Comparison of ENCODE assay signal across 1 cellular context in genomic region chr17:42322382-42323267, GRCh38.
TF ChIP-seq lines count a peak whose summit lies in the region.

No MANE protein-coding gene starts in this region.

TF ChIP-seq in HepG2, 621 proteins besides CTCF, POLR2A, EP300 and RAD21 (continued from another document and continues in another):
- peak; percentile 61 for TF ChIP-seq ZGPAT (CRISPR knock-in tag; IDR thresholded peaks at IDR 0.05)
- TF ChIP-seq SRY (CRISPR knock-in tag; IDR thresholded peaks at IDR 0.05) = no peak
- no peak for TF ChIP-seq ZNF354B (CRISPR knock-in tag; IDR thresholded peaks at IDR 0.05)
- no peak for TF ChIP-seq ZHX2 (IDR thresholded peaks at IDR 0.05; ENCODE audit: low read depth)
- no peak for TF ChIP-seq ZHX2 (CRISPR knock-in tag; IDR thresholded peaks at IDR 0.05; ENCODE audit: borderline replicate concordance)
- no peak for TF ChIP-seq U2AF2 (IDR thresholded peaks at IDR 0.05; ENCODE audit: low read depth, low read length)
- peak; percentile 50; the same call in 1 of the 2 replicates for TF ChIP-seq STAT6 (CRISPR knock-in tag; IDR thresholded peaks at IDR 0.05; ENCODE audit: borderline replicate concordance)
- no peak for TF ChIP-seq E2F1 (CRISPR knock-in tag; IDR thresholded peaks at IDR 0.05)
- TF ChIP-seq, protein P1, sequence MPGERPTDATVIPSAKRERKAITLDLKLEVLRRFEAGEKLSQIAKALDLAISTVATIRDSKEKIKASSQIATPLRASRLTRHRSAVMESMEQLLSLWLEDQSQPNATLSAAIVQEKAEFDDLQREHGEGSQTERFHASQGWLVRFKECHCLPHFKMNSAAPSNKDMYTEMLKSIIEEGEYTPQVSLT (CRISPR knock-in tag; IDR thresholded peaks at IDR 0.05; ENCODE audit: borderline replicate concordance, low read depth) = no peak
- TF ChIP-seq REL (CRISPR knock-in tag; conservative IDR thresholded peaks at IDR 0.05) = no peak
- TF ChIP-seq ZNF678 (CRISPR knock-in tag; IDR thresholded peaks at IDR 0.05) = no peak
- no peak for TF ChIP-seq ZNF780A (CRISPR knock-in tag; IDR thresholded peaks at IDR 0.05)
- TF ChIP-seq, protein P2, sequence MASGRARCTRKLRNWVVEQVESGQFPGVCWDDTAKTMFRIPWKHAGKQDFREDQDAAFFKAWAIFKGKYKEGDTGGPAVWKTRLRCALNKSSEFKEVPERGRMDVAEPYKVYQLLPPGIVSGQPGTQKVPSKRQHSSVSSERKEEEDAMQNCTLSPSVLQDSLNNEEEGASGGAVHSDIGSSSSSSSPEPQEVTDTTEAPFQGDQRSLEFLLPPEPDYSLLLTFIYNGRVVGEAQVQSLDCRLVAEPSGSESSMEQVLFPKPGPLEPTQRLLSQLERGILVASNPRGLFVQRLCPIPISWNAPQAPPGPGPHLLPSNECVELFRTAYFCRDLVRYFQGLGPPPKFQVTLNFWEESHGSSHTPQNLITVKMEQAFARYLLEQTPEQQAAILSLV (CRISPR knock-in tag; IDR thresholded peaks at IDR 0.05; ENCODE audit: borderline replicate concordance) = no peak
- TF ChIP-seq, protein P3, sequence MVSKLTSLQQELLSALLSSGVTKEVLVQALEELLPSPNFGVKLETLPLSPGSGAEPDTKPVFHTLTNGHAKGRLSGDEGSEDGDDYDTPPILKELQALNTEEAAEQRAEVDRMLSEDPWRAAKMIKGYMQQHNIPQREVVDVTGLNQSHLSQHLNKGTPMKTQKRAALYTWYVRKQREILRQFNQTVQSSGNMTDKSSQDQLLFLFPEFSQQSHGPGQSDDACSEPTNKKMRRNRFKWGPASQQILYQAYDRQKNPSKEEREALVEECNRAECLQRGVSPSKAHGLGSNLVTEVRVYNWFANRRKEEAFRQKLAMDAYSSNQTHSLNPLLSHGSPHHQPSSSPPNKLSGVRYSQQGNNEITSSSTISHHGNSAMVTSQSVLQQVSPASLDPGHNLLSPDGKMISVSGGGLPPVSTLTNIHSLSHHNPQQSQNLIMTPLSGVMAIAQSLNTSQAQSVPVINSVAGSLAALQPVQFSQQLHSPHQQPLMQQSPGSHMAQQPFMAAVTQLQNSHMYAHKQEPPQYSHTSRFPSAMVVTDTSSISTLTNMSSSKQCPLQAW (CRISPR knock-in tag; IDR thresholded peaks at IDR 0.05) = peak; percentile 61; the same call in 1 of the 2 replicates
- TF ChIP-seq, protein P4, sequence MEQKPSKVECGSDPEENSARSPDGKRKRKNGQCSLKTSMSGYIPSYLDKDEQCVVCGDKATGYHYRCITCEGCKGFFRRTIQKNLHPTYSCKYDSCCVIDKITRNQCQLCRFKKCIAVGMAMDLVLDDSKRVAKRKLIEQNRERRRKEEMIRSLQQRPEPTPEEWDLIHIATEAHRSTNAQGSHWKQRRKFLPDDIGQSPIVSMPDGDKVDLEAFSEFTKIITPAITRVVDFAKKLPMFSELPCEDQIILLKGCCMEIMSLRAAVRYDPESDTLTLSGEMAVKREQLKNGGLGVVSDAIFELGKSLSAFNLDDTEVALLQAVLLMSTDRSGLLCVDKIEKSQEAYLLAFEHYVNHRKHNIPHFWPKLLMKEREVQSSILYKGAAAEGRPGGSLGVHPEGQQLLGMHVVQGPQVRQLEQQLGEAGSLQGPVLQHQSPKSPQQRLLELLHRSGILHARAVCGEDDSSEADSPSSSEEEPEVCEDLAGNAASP (CRISPR knock-in tag; IDR thresholded peaks at IDR 0.05; ENCODE audit: borderline replicate concordance) = peak; percentile 71
- TF ChIP-seq MYPOP (CRISPR knock-in tag; IDR thresholded peaks at IDR 0.05) = no peak
- TF ChIP-seq TBX3 (IDR thresholded peaks at IDR 0.05; ENCODE audit: borderline replicate concordance) = no peak
- no peak for TF ChIP-seq SAFB2 (CRISPR knock-in tag; IDR thresholded peaks at IDR 0.05; ENCODE audit: borderline replicate concordance, low read depth)
- TF ChIP-seq RBAK (CRISPR knock-in tag; IDR thresholded peaks at IDR 0.05) = no peak
- no peak for TF ChIP-seq ZBTB7A (CRISPR knock-in tag; IDR thresholded peaks at IDR 0.05)
- no peak for TF ChIP-seq CBX1 (IDR thresholded peaks at IDR 0.05; ENCODE audit: low read depth)
- no peak for TF ChIP-seq KLF13 (CRISPR knock-in tag; IDR thresholded peaks at IDR 0.05)
- no peak for TF ChIP-seq TRAFD1 (CRISPR knock-in tag; IDR thresholded peaks at IDR 0.05; ENCODE audit: borderline replicate concordance)
- TF ChIP-seq ZBTB42 (CRISPR knock-in tag; IDR thresholded peaks at IDR 0.05) = no peak
- TF ChIP-seq ATF7-NPFF (CRISPR knock-in tag; IDR thresholded peaks at IDR 0.05; ENCODE audit: low read depth) = no peak
- TF ChIP-seq, protein P5, sequence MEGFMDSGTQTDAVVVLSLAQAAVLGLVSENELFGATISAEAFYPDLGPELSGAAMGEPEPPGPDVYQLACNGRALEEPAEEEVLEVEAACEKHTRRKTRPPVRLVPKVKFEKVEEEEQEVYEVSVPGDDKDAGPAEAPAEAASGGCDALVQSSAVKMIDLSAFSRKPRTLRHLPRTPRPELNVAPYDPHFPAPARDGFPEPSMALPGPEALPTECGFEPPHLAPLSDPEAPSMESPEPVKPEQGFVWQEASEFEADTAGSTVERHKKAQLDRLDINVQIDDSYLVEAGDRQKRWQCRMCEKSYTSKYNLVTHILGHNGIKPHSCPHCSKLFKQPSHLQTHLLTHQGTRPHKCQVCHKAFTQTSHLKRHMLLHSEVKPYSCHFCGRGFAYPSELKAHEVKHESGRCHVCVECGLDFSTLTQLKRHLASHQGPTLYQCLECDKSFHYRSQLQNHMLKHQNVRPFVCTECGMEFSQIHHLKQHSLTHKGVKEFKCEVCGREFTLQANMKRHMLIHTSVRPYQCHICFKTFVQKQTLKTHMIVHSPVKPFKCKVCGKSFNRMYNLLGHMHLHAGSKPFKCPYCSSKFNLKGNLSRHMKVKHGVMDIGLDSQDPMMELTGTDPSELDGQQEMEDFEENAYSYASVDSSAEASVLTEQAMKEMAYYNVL (CRISPR knock-in tag; IDR thresholded peaks at IDR 0.05; ENCODE audit: borderline replicate concordance) = no peak; the same call in 1 of the 2 replicates
- no peak for TF ChIP-seq RFX3 (CRISPR knock-in tag; IDR thresholded peaks at IDR 0.05)
- TF ChIP-seq ZNF720 (CRISPR knock-in tag; IDR thresholded peaks at IDR 0.05) = no peak
- TF ChIP-seq ZNF598 (CRISPR knock-in tag; IDR thresholded peaks at IDR 0.05; ENCODE audit: borderline replicate concordance) = no peak
- 0 out of 2 replicates have a peak, but pooled peaks have one; percentile 29 for TF ChIP-seq ZFP37 (CRISPR knock-in tag; IDR thresholded peaks at IDR 0.05; ENCODE audit: borderline replicate concordance)
- TF ChIP-seq, protein P6, sequence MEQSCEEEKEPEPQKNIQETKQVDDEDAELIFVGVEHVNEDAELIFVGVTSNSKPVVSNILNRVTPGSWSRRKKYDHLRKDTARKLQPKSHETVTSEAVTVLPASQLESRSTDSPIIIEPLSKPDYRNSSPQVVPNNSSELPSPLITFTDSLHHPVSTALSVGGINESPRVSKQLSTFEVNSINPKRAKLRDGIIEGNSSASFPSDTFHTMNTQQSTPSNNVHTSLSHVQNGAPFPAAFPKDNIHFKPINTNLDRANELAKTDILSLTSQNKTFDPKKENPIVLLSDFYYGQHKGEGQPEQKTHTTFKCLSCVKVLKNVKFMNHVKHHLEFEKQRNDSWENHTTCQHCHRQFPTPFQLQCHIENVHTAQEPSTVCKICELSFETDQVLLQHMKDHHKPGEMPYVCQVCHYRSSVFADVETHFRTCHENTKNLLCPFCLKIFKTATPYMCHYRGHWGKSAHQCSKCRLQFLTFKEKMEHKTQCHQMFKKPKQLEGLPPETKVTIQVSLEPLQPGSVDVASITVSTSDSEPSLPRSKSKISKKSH (CRISPR knock-in tag; IDR thresholded peaks at IDR 0.05; ENCODE audit: borderline replicate concordance) = no peak
- TF ChIP-seq ZSCAN12 (CRISPR knock-in tag; IDR thresholded peaks at IDR 0.05) = no peak
- TF ChIP-seq ZNF337 (CRISPR knock-in tag; IDR thresholded peaks at IDR 0.05; ENCODE audit: borderline replicate concordance, low read depth) = no peak
- peak; percentile 72; the same call in 1 of the 2 replicates for TF ChIP-seq ELF3 (CRISPR knock-in tag; IDR thresholded peaks at IDR 0.05)
- no peak for TF ChIP-seq NPAS2 (CRISPR knock-in tag; IDR thresholded peaks at IDR 0.05; ENCODE audit: borderline replicate concordance)
